ENCODE assay signal across 18 cellular contexts in genomic region chr4:118975487-118976192, GRCh38.
DNase-seq lines count a peak whose midpoint lies in the region; ATAC-seq and TF ChIP-seq lines count a peak whose summit lies in the region.
"Had no signal": no experiment of that assay in that cellular context is flagged by ENCODE, and none has a peak within 500 bp of the region (broad histone marks: within the 10 kb centered on the region; RNA-seq: fewer than 3 reads in every experiment).

No MANE protein-coding gene starts in this region.

- H3K4me2 ChIP-seq in GM23338: no peak overlapping the region
- no peak overlapping the region for H3K4me2 ChIP-seq in neural progenitor cell
- H3K4me2 ChIP-seq: PC-9 had no signal

- H3K36me3 ChIP-seq in GM23338 (ENCODE audit: insufficient read depth) (no peaks in the 10 kb centered on the region), esophagus muscularis mucosa (no peaks in the 10 kb centered on the region), neural progenitor cell (no peaks in the 10 kb centered on the region), stomach (no peaks in the 10 kb centered on the region)

- H3K27me3 Mint-ChIP-seq in GM23338 (ENCODE audit: insufficient read depth, low read depth, poor library complexity) (no peaks in the 10 kb centered on the region), neural progenitor cell (ENCODE audit: insufficient read depth, low read depth) (peaks cover 2% of the 10 kb centered on the region)
- H3K27me3 Mint-ChIP-seq in natural killer cell treated with Interleukin-12 subunit alpha and Interleukin-12 subunit beta and Interleukin-15 and Interleukin-18, amount 100 ng/mL, for 72 hours: no peaks in the 10 kb centered on the region

- H3K4me3 ChIP-seq in GM23338: no peak overlapping the region
- no peak overlapping the region for H3K4me3 ChIP-seq in esophagus muscularis mucosa
- H3K4me3 ChIP-seq in neural progenitor cell: no peak overlapping the region
- no peak overlapping the region for H3K4me3 ChIP-seq in stomach
- H3K4me3 ChIP-seq: GM23248, PC-9 had no signal

- no peaks in the 10 kb centered on the region for H3K27me3 ChIP-seq in GM23338 (ENCODE audit: insufficient read depth)
- no peaks in the 10 kb centered on the region for H3K27me3 ChIP-seq in esophagus muscularis mucosa
- H3K27me3 ChIP-seq in neural progenitor cell: no peaks in the 10 kb centered on the region
- H3K27me3 ChIP-seq in stomach: no peaks in the 10 kb centered on the region

- no peak for ATAC-seq in GM23338
- ATAC-seq in natural killer cell treated with Interleukin-12 subunit alpha and Interleukin-12 subunit beta and Interleukin-15 and Interleukin-18, amount 100 ng/mL, for 72 hours: no peak

- H2AFZ ChIP-seq in GM23338 (no peak overlapping the region), neural progenitor cell (replicated peaks) (no peak overlapping the region)
- H2AFZ ChIP-seq: GM23248, PC-9 had no signal

- H3K36me3 Mint-ChIP-seq in GM23338 (ENCODE audit: low read depth): no peaks in the 10 kb centered on the region
- H3K36me3 Mint-ChIP-seq in neural progenitor cell: no peaks in the 10 kb centered on the region
- no peaks in the 10 kb centered on the region for H3K36me3 Mint-ChIP-seq in natural killer cell treated with Interleukin-12 subunit alpha and Interleukin-12 subunit beta and Interleukin-15 and Interleukin-18, amount 100 ng/mL, for 72 hours

- H3F3A ChIP-seq in GM23338 (replicated peaks; ENCODE audit: low read depth) (no peaks in the 10 kb centered on the region; the same call in 1 of the 2 replicates), neural progenitor cell (ENCODE audit: low read depth) (no peaks in the 10 kb centered on the region)

- H3K4me1 Mint-ChIP-seq in GM23338: no peaks in the 10 kb centered on the region
- no peaks in the 10 kb centered on the region for H3K4me1 Mint-ChIP-seq in neural progenitor cell
- H3K4me1 Mint-ChIP-seq in natural killer cell treated with Interleukin-12 subunit alpha and Interleukin-12 subunit beta and Interleukin-15 and Interleukin-18, amount 100 ng/mL, for 72 hours (ENCODE audit: low read depth in 2 of 2): no peaks in the 10 kb centered on the region

- H3K27ac Mint-ChIP-seq in GM23338 (peak overlapping the region; percentile 19; the same call in 1 of the 2 replicates), neural progenitor cell (peak overlapping the region; percentile 88)
- H3K27ac Mint-ChIP-seq in natural killer cell treated with Interleukin-12 subunit alpha and Interleukin-12 subunit beta and Interleukin-15 and Interleukin-18, amount 100 ng/mL, for 72 hours: no peak overlapping the region

- H3K9ac ChIP-seq in neural progenitor cell: no peak overlapping the region
- H3K9ac ChIP-seq: GM23248 had no signal

- H3K4me3 Mint-ChIP-seq in GM23338 (no peak overlapping the region), neural progenitor cell (no peak overlapping the region)
- no peak overlapping the region for H3K4me3 Mint-ChIP-seq in natural killer cell treated with Interleukin-12 subunit alpha and Interleukin-12 subunit beta and Interleukin-15 and Interleukin-18, amount 100 ng/mL, for 72 hours

- H3K79me2 ChIP-seq in GM23338 (replicated peaks; ENCODE audit: insufficient read depth) (no peaks in the 10 kb centered on the region), neural progenitor cell (ENCODE audit: low read depth) (no peaks in the 10 kb centered on the region)

- H3K9me3 ChIP-seq in esophagus muscularis mucosa (no peaks in the 10 kb centered on the region), neural progenitor cell (ENCODE audit: low read depth) (no peaks in the 10 kb centered on the region), stomach (no peaks in the 10 kb centered on the region)

- H3K9me2 ChIP-seq in GM23338 (ENCODE audit: insufficient read depth): no peaks in the 10 kb centered on the region

- WGBS in esophagus muscularis mucosa: 84% methylated on average over 7 of the region's 7 CpGs
- 82 to 93% (median 92%) methylated on average over 7 of the region's 7 CpGs for WGBS in stomach, 5 donors

- H3K4me1 ChIP-seq in GM23338 (ENCODE audit: insufficient read depth) (no peaks in the 10 kb centered on the region), esophagus muscularis mucosa (peaks cover 43 to 96% (median 91%) of the 10 kb centered on the region in 4 donors), neural progenitor cell (no peaks in the 10 kb centered on the region), stomach (peaks cover 0 to 40% (median 15%) of the 10 kb centered on the region in 4 donors)

- TF ChIP-seq EP300 in esophagus muscularis mucosa (IDR thresholded peaks at IDR 0.05) (no peak), stomach (IDR thresholded peaks at IDR 0.05) (no peak)

- no peak overlapping the region for H3K27ac ChIP-seq in GM23338 (ENCODE audit: low read depth)
- peak overlapping the region; percentile 79 to 88 (median 84) for H3K27ac ChIP-seq in esophagus muscularis mucosa (replicated peaks in 1 of 4)
- no peak overlapping the region for H3K27ac ChIP-seq in neural progenitor cell
- peak overlapping the region in 3 of 5 donors; percentile 5 to 60 (median 25) for H3K27ac ChIP-seq in stomach
- H3K27ac ChIP-seq: C4-2B, GM23248, PC-9 had no signal

- H3K9me3 Mint-ChIP-seq in GM23338 (no peaks in the 10 kb centered on the region), neural progenitor cell (no peaks in the 10 kb centered on the region)
- no peaks in the 10 kb centered on the region for H3K9me3 Mint-ChIP-seq in natural killer cell treated with Interleukin-12 subunit alpha and Interleukin-12 subunit beta and Interleukin-15 and Interleukin-18, amount 100 ng/mL, for 72 hours

- TF ChIP-seq POLR2A in esophagus muscularis mucosa (IDR thresholded peaks at IDR 0.05; ENCODE audit: low read depth): no peak
- no peak for TF ChIP-seq POLR2A in stomach (IDR thresholded peaks at IDR 0.05)

- TF ChIP-seq CTCF in GM23338 (conservative IDR thresholded peaks at IDR 0.05; ENCODE audit: low read depth in 2 of 2) (no peak), esophagus muscularis mucosa (IDR thresholded peaks at IDR 0.05) (no peak), neural progenitor cell (IDR thresholded peaks at IDR 0.05) (no peak), stomach (IDR thresholded peaks at IDR 0.05) (no peak)

- no peak for DNase-seq in GM23338 (ENCODE audit: low spot score)
- DNase-seq in esophagus muscularis mucosa (ENCODE audit: extremely low spot score): no peak
- DNase-seq in neural progenitor cell (ENCODE audit: low spot score): no peak
- DNase-seq in stomach: no peak
- DNase-seq in OCI-M1 (lab: John Stamatoyannopoulos, UW): no peak
- no peak for DNase-seq in GM03348 (ENCODE audit: low spot score)
- no peak for DNase-seq in natural killer cell treated with Interleukin-12 subunit alpha and Interleukin-12 subunit beta and Interleukin-15 and Interleukin-18, amount 100 ng/mL, for 72 hours (ENCODE audit: low spot score)
- DNase-seq: DND-41, GDM1, KBM-7, NCI-H1436, NCI-H2029 treated with DMSO at 0.1 percent for 48 hours, NCI-H2171 treated with DMSO at 0.1 percent for 48 hours, NCI-H446 treated with DMSO at 0.1 percent for 48 hours, NCI-H748 treated with DMSO at 0.1 percent for 48 hours, PC-9 had no signal

- no peaks in the 10 kb centered on the region for H4K20me1 ChIP-seq in GM23338 (replicated peaks; ENCODE audit: insufficient read depth)
- H4K20me1 ChIP-seq in neural progenitor cell (ENCODE audit: low read depth): no peaks in the 10 kb centered on the region

- intact Hi-C loops in esophagus muscularis mucosa (cut with DNase I): no loop called here
- intact Hi-C loops in stomach (cut with DNase I; ENCODE audit: low total_unique reads): loop anchor here (10.0 kb wide), 1 partner anchor 231 kb away; no protein-coding TSS in a partner anchor

TF ChIP-seq in GM23338, 12 proteins besides CTCF, POLR2A, EP300 and RAD21 (continues in another document):
- no peak for TF ChIP-seq JUNB (IDR thresholded peaks at IDR 0.05; ENCODE audit: unreplicated experiment)
- TF ChIP-seq ETS1 (IDR thresholded peaks at IDR 0.05): no peak
- no peak for TF ChIP-seq CREB1 (CRISPR knock-in tag; IDR thresholded peaks at IDR 0.05; ENCODE audit: low read depth)
- no peak for TF ChIP-seq ZNF331 (CRISPR knock-in tag; IDR thresholded peaks at IDR 0.05; ENCODE audit: low read depth)
- TF ChIP-seq ZNF114 (CRISPR knock-in tag; IDR thresholded peaks at IDR 0.05): no peak
- no peak for TF ChIP-seq STAT1 (IDR thresholded peaks at IDR 0.05; ENCODE audit: unreplicated experiment)
- no peak for TF ChIP-seq REST (IDR thresholded peaks at IDR 0.05; ENCODE audit: unreplicated experiment)
- no peak for TF ChIP-seq EZH2 (IDR thresholded peaks at IDR 0.05; ENCODE audit: low read depth, unreplicated experiment)

Comparison
In these comparisons a context has a peak if more than half of its experiments do, and no peak if none do; other contexts are left out.
1. H3K27ac ChIP-seq: peak in esophagus muscularis mucosa (4 of 4) and stomach (3 of 5); none in GM23338 (single experiment) and neural progenitor cell (single experiment).
2. H3K27ac Mint-ChIP-seq: peak in GM23338 (single experiment) and neural progenitor cell (single experiment); none in natural killer cell treated with Interleukin-12 subunit alpha and Interleukin-12 subunit beta and Interleukin-15 and Interleukin-18, amount 100 ng/mL, for 72 hours (0 of 2).